ENCODE assay signal across 1 cellular context in the genomic region with DNA sequence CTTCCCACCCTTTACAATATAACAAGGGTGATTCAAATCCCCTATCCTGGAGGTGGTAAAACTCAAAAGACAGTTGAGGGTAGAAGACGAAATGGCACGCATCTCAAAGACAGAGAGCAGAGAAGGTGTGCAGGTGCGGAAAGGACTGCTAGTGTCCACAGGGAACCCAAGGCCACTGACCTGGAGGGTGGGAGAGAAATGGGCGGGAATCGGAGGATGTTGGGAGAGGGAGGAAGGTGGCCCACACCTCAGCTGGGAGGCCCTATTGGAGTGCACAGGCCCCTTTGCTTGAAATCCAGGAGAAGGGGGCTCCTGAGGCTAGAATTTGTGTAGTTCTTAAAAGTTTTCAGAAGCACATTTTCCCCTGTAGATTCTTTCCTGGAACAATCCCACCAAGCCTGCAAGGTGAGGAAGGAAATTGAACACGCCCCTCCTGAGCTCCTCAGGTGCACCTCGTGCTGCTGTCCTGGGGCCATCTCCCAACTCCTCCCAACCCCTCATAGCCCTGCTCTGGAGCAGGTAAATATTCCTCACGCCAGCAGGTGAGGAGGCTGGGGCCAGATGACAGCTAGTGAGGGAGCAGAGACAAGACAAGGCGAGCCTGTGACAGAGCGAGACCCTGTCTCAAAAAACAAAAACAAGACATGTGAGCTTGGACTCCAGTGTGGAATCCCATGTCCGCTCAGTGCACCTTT.
TF ChIP-seq lines count a peak whose summit lies in the region.

No MANE protein-coding gene starts in this region.

TF ChIP-seq in IMR-90, 13 proteins besides CTCF, POLR2A, EP300 and RAD21 (continued from another document):
- TF ChIP-seq, protein P1, sequence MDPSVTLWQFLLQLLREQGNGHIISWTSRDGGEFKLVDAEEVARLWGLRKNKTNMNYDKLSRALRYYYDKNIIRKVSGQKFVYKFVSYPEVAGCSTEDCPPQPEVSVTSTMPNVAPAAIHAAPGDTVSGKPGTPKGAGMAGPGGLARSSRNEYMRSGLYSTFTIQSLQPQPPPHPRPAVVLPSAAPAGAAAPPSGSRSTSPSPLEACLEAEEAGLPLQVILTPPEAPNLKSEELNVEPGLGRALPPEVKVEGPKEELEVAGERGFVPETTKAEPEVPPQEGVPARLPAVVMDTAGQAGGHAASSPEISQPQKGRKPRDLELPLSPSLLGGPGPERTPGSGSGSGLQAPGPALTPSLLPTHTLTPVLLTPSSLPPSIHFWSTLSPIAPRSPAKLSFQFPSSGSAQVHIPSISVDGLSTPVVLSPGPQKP (IDR thresholded peaks at IDR 0.05; ENCODE audit: borderline replicate concordance, low read depth, low read length): no peak
